ENCODE assay signal across 8 cellular contexts in genomic region chr2:85133751-85134254, GRCh38. TPM values are rescaled to one million over a fixed set of nuclear protein-coding genes. Genes with fewer than 3 reads are reported as not detected.
DNase-seq lines count a peak whose midpoint lies in the region; ATAC-seq and TF ChIP-seq lines count a peak whose summit lies in the region.

No MANE protein-coding gene starts in this region.

- no peaks in the 10 kb centered on the region for H3K9me2 ChIP-seq in hepatocyte (replicated peaks; ENCODE audit: insufficient read depth)

- H3K4me3 ChIP-seq in HUES64 (ENCODE audit: low read length): peak overlapping the region; percentile 95
- H3K4me3 ChIP-seq in adrenal gland: peak overlapping the region in 3 of 4 donors; percentile 40 to 86 (median 78)
- H3K4me3 ChIP-seq in hepatocyte: peak overlapping the region; percentile 90
- H3K4me3 ChIP-seq in gastrocnemius medialis: peak overlapping the region; percentile 66 to 94 (median 80)

- H3K4me2 ChIP-seq in hepatocyte: peak overlapping the region; percentile 95

- peaks cover 52% of the 10 kb centered on the region for H3K79me2 ChIP-seq in hepatocyte

- ATAC-seq in gastrocnemius medialis: peak; percentile 46 to 55
- no peak for ATAC-seq in GM21390 (IDR thresholded peaks at IDR 0.05; ENCODE audit: unreplicated experiment)
- no peak for ATAC-seq in HG02642 (IDR thresholded peaks at IDR 0.05; ENCODE audit: poor library complexity, unreplicated experiment)
- ATAC-seq in GM21360 (IDR thresholded peaks at IDR 0.05; ENCODE audit: unreplicated experiment): no peak

- H3K36me3 ChIP-seq in HUES64 (ENCODE audit: insufficient read depth, low read length) (peaks cover 22% of the 10 kb centered on the region), adrenal gland (replicated peaks in 1 of 2) (no peaks in the 10 kb centered on the region), hepatocyte (replicated peaks; ENCODE audit: insufficient read depth, low read depth) (no peaks in the 10 kb centered on the region), gastrocnemius medialis (no peaks in the 10 kb centered on the region)

- H2AFZ ChIP-seq in hepatocyte: peak overlapping the region; percentile 71

- under 1% methylated on average over 57 of the region's 57 CpGs for WGBS in HUES64
- WGBS in adrenal gland, 4 donors: 0 to 3% (median 1%) methylated on average over 15 to 57 of the region's 57 CpGs
- 2% methylated on average over 38 of the region's 57 CpGs for WGBS in hepatocyte (ENCODE audit: low lambda C conversion rate, missing lambda C conversion rate)

- TF ChIP-seq CTCF in adrenal gland (IDR thresholded peaks at IDR 0.05) (no peak), hepatocyte (IDR thresholded peaks at IDR 0.05; ENCODE audit: poor library complexity) (no peak), gastrocnemius medialis (IDR thresholded peaks at IDR 0.05 in 4 of 5, conservative IDR thresholded peaks at IDR 0.05 in 1 of 5) (no peak)

- intact Hi-C loops in adrenal gland (cut with DNase I): loop anchor here (5.0 kb wide), 2 partner anchors 148 to 153 kb away; no protein-coding TSS in a partner anchor
- intact Hi-C loops in gastrocnemius medialis (cut with DNase I; ENCODE audit: low total_unique reads): loop anchor here (1.0 to 5.0 kb wide), 7 partner anchors 43 to 207 kb away; no protein-coding TSS in a partner anchor

- H3K9ac ChIP-seq in HUES64 (ENCODE audit: low read depth, low read length): peak overlapping the region; percentile 92

- in situ Hi-C loops in gastrocnemius medialis (cut with MboI; ENCODE audit: low sequenced_read_pairs in 4 of 4): no loop called here

- peak; percentile 60 for DNase-seq in EH (ENCODE audit: low read depth)
- DNase-seq in adrenal gland: peak in 6 of 7 donors; percentile 28 to 62 (median 34)
- peak; percentile 57 for DNase-seq in hepatocyte (ENCODE audit: low spot score)
- DNase-seq in gastrocnemius medialis: peak; percentile 11 to 43

- peak overlapping the region; percentile 98 for H3K27ac ChIP-seq in HUES64 (ENCODE audit: low read depth, low read length)
- H3K27ac ChIP-seq in adrenal gland: peak overlapping the region in 3 of 5 donors; percentile 47 to 79 (median 61)
- H3K27ac ChIP-seq in hepatocyte: peak overlapping the region; percentile 87
- H3K27ac ChIP-seq in gastrocnemius medialis: peak overlapping the region; percentile 74 to 83 (median 76)

- peaks cover 33% of the 10 kb centered on the region for H4K20me1 ChIP-seq in hepatocyte (ENCODE audit: insufficient read depth, poor library complexity, severe bottlenecking)

- H3K4me1 ChIP-seq in HUES64 (ENCODE audit: insufficient read depth, low read length) (peaks cover 24% of the 10 kb centered on the region), adrenal gland (replicated peaks in 1 of 2) (peaks cover 3 to 8% of the 10 kb centered on the region in 2 donors), hepatocyte (ENCODE audit: insufficient read depth) (peaks cover 13% of the 10 kb centered on the region), gastrocnemius medialis (peaks cover 16 to 33% of the 10 kb centered on the region in 2 donors)

- TF ChIP-seq POLR2A in adrenal gland (IDR thresholded peaks at IDR 0.05) (no peak), gastrocnemius medialis (IDR thresholded peaks at IDR 0.05) (no peak)

- H3K27me3 ChIP-seq in HUES64 (ENCODE audit: insufficient read depth, low read length): peaks cover 3% of the 10 kb centered on the region; the same call in 1 of the 2 replicates
- H3K27me3 ChIP-seq in adrenal gland: no peaks in the 10 kb centered on the region
- no peaks in the 10 kb centered on the region for H3K27me3 ChIP-seq in hepatocyte
- no peaks in the 10 kb centered on the region for H3K27me3 ChIP-seq in gastrocnemius medialis

- H3K9me3 ChIP-seq in HUES64 (ENCODE audit: insufficient read depth, low read depth, low read length) (no peaks in the 10 kb centered on the region), adrenal gland (replicated peaks in 1 of 3) (no peaks in the 10 kb centered on the region), hepatocyte (ENCODE audit: low read depth) (no peaks in the 10 kb centered on the region), gastrocnemius medialis (no peaks in the 10 kb centered on the region)

RNA-seq across cellular contexts. Expression of gene TCF7L1, which starts 0.6 kb away (rescaled TPM):
- polyA plus RNA-seq in HUES64 (2013, experiment 1 of 2): 73.4 TPM
- 71.3 TPM for polyA plus RNA-seq in HUES64 (2013, experiment 2 of 2)
- total RNA-seq in adrenal gland (1 to 10 TPM in 7 of 8 donors, under 1 TPM in 1; 0.36 to 6.3 (median 3.2) TPM), hepatocyte (3.7 and 4.5 TPM in 2 replicates), gastrocnemius medialis (1 to 10 TPM; 1.1 to 3.9 (median 2.8) TPM)
- polyA plus RNA-seq in adrenal gland (1 to 10 TPM; 2.1 to 8.9 (median 6.1) TPM), hepatocyte (20.6 and 26.2 TPM in 2 replicates)

Comparison
In these comparisons a context has a peak if more than half of its experiments do, and no peak if none do; other contexts are left out.
1. ATAC-seq: peak in gastrocnemius medialis (2 of 2); none in GM21390 (single experiment), HG02642 (single experiment) and GM21360 (single experiment).
2. Peak in every context shown above with its lines, with median percentiles within 50 percentile points of each other: DNase-seq, H3K27ac ChIP-seq and H3K4me3 ChIP-seq.